In genomic region chr2:98842136-98842535, GRCh38 we compare ENCODE assay signal across 18 cellular contexts.
DNase-seq lines count a peak whose midpoint lies in the region; FAIRE-seq and TF ChIP-seq lines count a peak whose summit lies in the region.
"Had no signal": no experiment of that assay in that cellular context is flagged by ENCODE, and none has a peak within 500 bp of the region (broad histone marks: within the 10 kb centered on the region; RNA-seq: fewer than 3 reads in every experiment).

No MANE protein-coding gene starts in this region.

- 71 to 91% (median 90%) methylated on average over 3 of the region's 3 CpGs for WGBS in small intestine, 3 donors
- 62 to 64% methylated on average over 3 of the region's 3 CpGs for WGBS in testis, 2 donors

- H3K27me3 ChIP-seq in small intestine (ENCODE audit: control insufficient read depth in 2 of 2, insufficient read depth in 2 of 2, low read length in 2 of 2) (no peaks in the 10 kb centered on the region), testis (no peaks in the 10 kb centered on the region)
- H3K27me3 ChIP-seq: BLaER1 treated with 17β-estradiol and CSF1 and Interleukin-3, amounts not matched to agents 10 nM and 100 nM had no signal

- FAIRE-seq in A204.1 (lab: Jason Lieb, UNC) (peak; percentile 93), TTC549 (lab: Jason Lieb, UNC) (peak; percentile 86), frontal cortex (lab: Jason Lieb, UNC) (peak; percentile 96), small intestine (lab: Jason Lieb, UNC) (peak; percentile 62)
- FAIRE-seq: GM12891, GM19239, H1 had no signal

- H3K36me3 ChIP-seq in small intestine (ENCODE audit: control insufficient read depth in 2 of 2, insufficient read depth in 2 of 2, low read length in 2 of 2) (no peaks in the 10 kb centered on the region), testis (ENCODE audit: low read depth, missing control alignments) (no peaks in the 10 kb centered on the region)
- H3K36me3 ChIP-seq: BLaER1 treated with 17β-estradiol and CSF1 and Interleukin-3, amounts not matched to agents 10 nM and 100 nM had no signal

- H3K27ac ChIP-seq in small intestine (ENCODE audit: low read depth in 1 of 2, low read length in 1 of 2) (no peak overlapping the region), testis (no peak overlapping the region)
- H3K27ac ChIP-seq: 22Rv1; BLaER1 treated with 17β-estradiol and CSF1 and Interleukin-3, amounts not matched to agents 10 nM and 100 nM had no signal

- DNase-seq in frontal cortex (ENCODE audit: low spot score in 2 of 2) (no peak), small intestine (no peak), HuH-7 (ENCODE audit: low spot score) (no peak), NCI-H1417 treated with DMSO at 0.1 percent for 48 hours (lab: John Stamatoyannopoulos, UW) (no peak), testis (no peak)
- DNase-seq: CD8-positive, alpha-beta T cell; COR-L47; DMS 273 treated with DMSO at 0.1 percent for 48 hours; DND-41; EL; H9 had no signal

- intact Hi-C loops in testis (cut with DNase I; ENCODE audit: low total_unique reads): no loop called here

- no peak for TF ChIP-seq CTCF in testis (IDR thresholded peaks at IDR 0.05)

- H3K4me3 ChIP-seq in small intestine (ENCODE audit: low read depth in 1 of 2, low read length in 2 of 2) (no peak overlapping the region), testis (no peak overlapping the region)
- H3K4me3 ChIP-seq: BLaER1 treated with 17β-estradiol and CSF1 and Interleukin-3, amounts not matched to agents 10 nM and 100 nM had no signal

- H3K4me1 ChIP-seq in small intestine (ENCODE audit: control insufficient read depth in 2 of 2, insufficient read depth in 1 of 2, low read depth in 1 of 2, low read length in 1 of 2): no peaks in the 10 kb centered on the region
- H3K4me1 ChIP-seq in testis: no peaks in the 10 kb centered on the region

- H3K9me3 ChIP-seq in small intestine (ENCODE audit: control insufficient read depth, low read depth) (no peaks in the 10 kb centered on the region), testis (no peaks in the 10 kb centered on the region)
- H3K9me3 ChIP-seq: BLaER1 treated with 17β-estradiol and CSF1 and Interleukin-3, amounts not matched to agents 10 nM and 100 nM had no signal

- TF ChIP-seq POLR2A in testis (IDR thresholded peaks at IDR 0.05): no peak
